In the genomic region with DNA sequence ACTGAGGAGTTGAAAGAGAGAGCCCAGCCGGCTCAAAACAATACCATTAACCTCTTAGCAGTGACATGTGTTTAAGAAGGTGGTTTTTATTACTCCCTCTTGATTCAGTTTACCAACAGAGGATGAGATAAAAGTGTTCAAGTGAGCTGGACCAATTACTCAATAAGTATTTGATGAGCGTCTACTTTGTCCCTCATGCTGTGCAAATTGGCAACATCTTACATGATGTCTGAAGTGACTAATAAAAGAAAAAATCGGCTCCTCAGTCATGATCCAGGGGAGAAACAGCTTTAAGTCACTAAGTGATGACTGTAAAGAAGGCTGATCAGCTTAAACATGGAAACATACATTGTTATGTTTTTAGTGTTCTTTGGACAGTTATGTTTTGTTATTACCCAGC, we compare ENCODE assay signal across 20 cellular contexts. TPM values are rescaled to one million over a fixed set of nuclear protein-coding genes. Genes with fewer than 3 reads are reported as not detected.
"Had no signal": no experiment of that assay in that cellular context is flagged by ENCODE, and none has a peak within 500 bp of the region (broad histone marks: within the 10 kb centered on the region; RNA-seq: fewer than 3 reads in every experiment).

No MANE protein-coding gene starts in this region.

- H3K4me1 ChIP-seq: breast epithelium, heart left ventricle, right atrium auricular region, tibial nerve, vagina had no signal

- H3K9me3 Mint-ChIP-seq: activated CD4-positive, alpha-beta memory T cell treated with anti-CD3 and anti-CD28 coated beads, Interleukin-2, amount 10 ng/mL, durations not matched to agents 7 days and 5 days; activated naive CD8-positive, alpha-beta T cell treated with anti-CD3 and anti-CD28 coated beads for 36 hours; activated T-cell treated with anti-CD3 and anti-CD28 coated beads, Interleukin-2, amount 50 U/mL, for 72 hours; naive thymus-derived CD8-positive, alpha-beta T cell had no signal

- H3K36me3 ChIP-seq: breast epithelium, heart left ventricle, neutrophil, right atrium auricular region, tibial nerve, vagina had no signal

- DNase-seq: activated CD4-positive, alpha-beta memory T cell treated with anti-CD3 and anti-CD28 coated beads, Interleukin-2, amount 10 ng/mL, durations not matched to agents 7 days and 5 days; activated CD4-positive, alpha-beta T cell treated with anti-CD3 and anti-CD28 coated beads for 36 hours; activated gamma-delta T cell treated with Interleukin-2 at 50 U/mL for 16 hours; activated naive CD8-positive, alpha-beta T cell treated with anti-CD3 and anti-CD28 coated beads for 36 hours; activated T-cell treated with anti-CD3 and anti-CD28 coated beads, Interleukin-2, amount 50 U/mL, for 72 hours; anterior cingulate cortex; foreskin melanocyte; heart left ventricle; left colon; naive thymus-derived CD8-positive, alpha-beta T cell; small intestine had no signal

- H3K4me3 Mint-ChIP-seq: activated CD4-positive, alpha-beta memory T cell treated with anti-CD3 and anti-CD28 coated beads, Interleukin-2, amount 10 ng/mL, durations not matched to agents 7 days and 5 days; activated CD4-positive, alpha-beta T cell treated with anti-CD3 and anti-CD28 coated beads for 36 hours; activated naive CD8-positive, alpha-beta T cell treated with anti-CD3 and anti-CD28 coated beads for 36 hours; activated T-cell treated with anti-CD3 and anti-CD28 coated beads, Interleukin-2, amount 50 U/mL, for 72 hours; naive thymus-derived CD8-positive, alpha-beta T cell had no signal

- ATAC-seq: activated CD4-positive, alpha-beta T cell treated with anti-CD3 and anti-CD28 coated beads for 36 hours; esophagus mucosa; heart left ventricle; left colon; naive thymus-derived CD8-positive, alpha-beta T cell had no signal

- H3K27ac Mint-ChIP-seq: activated CD4-positive, alpha-beta memory T cell treated with anti-CD3 and anti-CD28 coated beads, Interleukin-2, amount 10 ng/mL, durations not matched to agents 7 days and 5 days; activated CD4-positive, alpha-beta T cell treated with anti-CD3 and anti-CD28 coated beads for 36 hours; activated naive CD8-positive, alpha-beta T cell treated with anti-CD3 and anti-CD28 coated beads for 36 hours; activated T-cell treated with anti-CD3 and anti-CD28 coated beads, Interleukin-2, amount 50 U/mL, for 72 hours; naive thymus-derived CD8-positive, alpha-beta T cell had no signal

- H3K4me1 Mint-ChIP-seq: activated CD4-positive, alpha-beta memory T cell treated with anti-CD3 and anti-CD28 coated beads, Interleukin-2, amount 10 ng/mL, durations not matched to agents 7 days and 5 days; activated CD4-positive, alpha-beta T cell treated with anti-CD3 and anti-CD28 coated beads for 36 hours; activated naive CD8-positive, alpha-beta T cell treated with anti-CD3 and anti-CD28 coated beads for 36 hours had no signal

- H3K27ac ChIP-seq: breast epithelium, heart left ventricle, neutrophil, right atrium auricular region, tibial nerve, vagina, VCaP had no signal

- H3K9me3 ChIP-seq: breast epithelium, heart left ventricle, neutrophil, right atrium auricular region, tibial nerve, vagina had no signal

- H3K27me3 ChIP-seq: vagina had no signal

- H3K4me3 ChIP-seq: breast epithelium, heart left ventricle, lung, right atrium auricular region, tibial nerve, vagina had no signal

RNA-seq across cellular contexts. Expression of a gene that starts 7.8 kb away (rescaled TPM):
- total RNA-seq: activated CD4-positive, alpha-beta memory T cell treated with anti-CD3 and anti-CD28 coated beads, Interleukin-2, amount 10 ng/mL, durations not matched to agents 7 days and 5 days; activated CD4-positive, alpha-beta T cell treated with anti-CD3 and anti-CD28 coated beads for 36 hours; activated naive CD8-positive, alpha-beta T cell treated with anti-CD3 and anti-CD28 coated beads for 36 hours; activated T-cell treated with anti-CD3 and anti-CD28 coated beads, Interleukin-2, amount 50 U/mL, for 72 hours; left colon; subcutaneous adipose tissue had no signal
- polyA plus RNA-seq: heart left ventricle; naive thymus-derived CD8-positive, alpha-beta T cell had no signal
